Comparison of ENCODE assay signal across 30 cellular contexts in the genomic region with DNA sequence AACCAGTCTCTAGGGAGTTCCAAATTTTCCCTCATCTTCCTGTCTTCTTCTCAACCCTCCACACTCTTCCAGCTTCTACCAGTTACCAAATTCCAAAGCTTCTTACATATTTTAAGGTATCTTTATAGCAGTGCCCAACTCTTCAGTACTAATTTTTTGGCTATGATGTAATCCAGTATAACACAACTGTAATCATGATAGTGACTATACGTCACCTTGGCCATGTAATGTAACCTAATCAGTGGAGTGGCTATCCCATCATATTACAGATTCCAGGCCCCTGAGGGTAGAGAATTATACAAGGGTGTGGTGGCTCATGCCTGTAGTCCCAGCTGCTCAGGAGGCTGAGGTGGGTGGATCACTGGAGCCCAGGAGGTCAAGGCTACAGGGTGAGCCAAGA.
DNase-seq lines count a peak whose midpoint lies in the region; ATAC-seq, FAIRE-seq and TF ChIP-seq lines count a peak whose summit lies in the region.
"Had no signal": no experiment of that assay in that cellular context is flagged by ENCODE, and none has a peak within 500 bp of the region (broad histone marks: within the 10 kb centered on the region; RNA-seq: fewer than 3 reads in every experiment).

No MANE protein-coding gene starts in this region.

- H3K4me3 Mint-ChIP-seq in neural crest cell = no peak overlapping the region
- H3K4me3 Mint-ChIP-seq: CD4-positive, alpha-beta T cell; T-helper 1 cell treated with Interleukin-12 subunit alpha and Interleukin-12 subunit beta and Interleukin-4 antibody, amounts not matched to agents 30 μg/mL and 1 μg/mL, for 36 hours had no signal

- H3K9me3 Mint-ChIP-seq in neural crest cell = peaks cover 6% of the 10 kb centered on the region
- H3K9me3 Mint-ChIP-seq: T-helper 1 cell treated with Interleukin-12 subunit alpha and Interleukin-12 subunit beta and Interleukin-4 antibody, amounts not matched to agents 30 μg/mL and 1 μg/mL, for 36 hours had no signal

- H3K36me3 ChIP-seq in SJCRH30 (no peaks in the 10 kb centered on the region), OCI-LY7 (ENCODE audit: insufficient read depth, low read length) (no peaks in the 10 kb centered on the region)

- intact Hi-C loops in OCI-LY7 (cut with micrococcal nuclease; ENCODE audit: unreplicated experiment) = no loop called here

- H3K4me1 ChIP-seq in SJCRH30 (peaks cover 9% of the 10 kb centered on the region), OCI-LY7 (ENCODE audit: insufficient read depth, low read length, poor library complexity, severe bottlenecking) (no peaks in the 10 kb centered on the region)
- H3K4me1 ChIP-seq: BLaER1 treated with 17β-estradiol and CSF1 and Interleukin-3, amounts not matched to agents 10 nM and 100 nM had no signal

- POLR2A ChIA-PET in OCI-LY7 (lab: Charles Lee) = no interaction called here

- H3K79me2 ChIP-seq in OCI-LY7 (ENCODE audit: insufficient read depth, low read depth, low read length) = no peaks in the 10 kb centered on the region

- H3K9me3 ChIP-seq in SJCRH30 (replicated peaks) (no peaks in the 10 kb centered on the region), OCI-LY7 (ENCODE audit: low read length) (no peaks in the 10 kb centered on the region)
- H3K9me3 ChIP-seq: A549 had no signal

- no TSS peak for BruUV-seq in OCI-LY7 (replicated peaks; lab: Mats Ljungman, UMichigan)

- H3K4me2 ChIP-seq in OCI-LY7 (ENCODE audit: low read length) = no peak overlapping the region
- H3K4me2 ChIP-seq: A549; BLaER1 treated with 17β-estradiol and CSF1 and Interleukin-3, amounts not matched to agents 10 nM and 100 nM had no signal

- CTCF ChIA-PET in OCI-LY7 (lab: Charles Lee; ENCODE audit: unreplicated experiment) = no interaction called here

- peak overlapping the region; percentile 36 for H3K27ac Mint-ChIP-seq in neural crest cell (ENCODE audit: unreplicated experiment)
- H3K27ac Mint-ChIP-seq: CD4-positive, alpha-beta T cell; T-helper 1 cell treated with Interleukin-12 subunit alpha and Interleukin-12 subunit beta and Interleukin-4 antibody, amounts not matched to agents 30 μg/mL and 1 μg/mL, for 36 hours had no signal

- H4K20me1 ChIP-seq in OCI-LY7 (ENCODE audit: insufficient read depth, low read length) = no peaks in the 10 kb centered on the region
- H4K20me1 ChIP-seq: BLaER1 treated with 17β-estradiol and CSF1 and Interleukin-3, amounts not matched to agents 10 nM and 100 nM had no signal

- ATAC-seq in activated CD4-positive, CD25-positive, alpha-beta regulatory T cell treated with anti-CD3 and anti-CD28 coated beads, Interleukin-2, amount 50 U/mL, for 24 hours = no peak
- ATAC-seq: A549 had no signal

- H2AFZ ChIP-seq in OCI-LY7 (ENCODE audit: low read length) = no peak overlapping the region

- no peaks in the 10 kb centered on the region for H3K9me2 ChIP-seq in OCI-LY7 (ENCODE audit: insufficient read depth, low read length)

- H3K4me1 Mint-ChIP-seq in neural crest cell = peaks cover 4% of the 10 kb centered on the region

- H3K27ac ChIP-seq in SJCRH30 = no peak overlapping the region
- H3K27ac ChIP-seq in OCI-LY7 (ENCODE audit: low read depth, low read length, poor library complexity, severe bottlenecking) = no peak overlapping the region
- H3K27ac ChIP-seq: A549; BLaER1 treated with 17β-estradiol and CSF1 and Interleukin-3, amounts not matched to agents 10 nM and 100 nM; HL-60 had no signal

- no peak for TF ChIP-seq POLR2A in H54 (IDR thresholded peaks at IDR 0.05; ENCODE audit: low read depth, low read length)

- TF ChIP-seq CTCF in neural crest cell (conservative IDR thresholded peaks at IDR 0.05) = no peak
- TF ChIP-seq CTCF in OCI-LY7 (conservative IDR thresholded peaks at IDR 0.05; ENCODE audit: low read length) = no peak

- H3K27me3 ChIP-seq in SJCRH30 = no peaks in the 10 kb centered on the region
- H3K27me3 ChIP-seq: BLaER1 treated with 17β-estradiol and CSF1 and Interleukin-3, amounts not matched to agents 10 nM and 100 nM had no signal

- H3K27me3 Mint-ChIP-seq in neural crest cell (ENCODE audit: low read depth) = no peaks in the 10 kb centered on the region
- H3K27me3 Mint-ChIP-seq: CD4-positive, alpha-beta T cell had no signal

- H3K4me3 ChIP-seq in SJCRH30 = no peak overlapping the region
- H3K4me3 ChIP-seq in OCI-LY7 (ENCODE audit: low read depth, low read length, poor library complexity, severe bottlenecking) = no peak overlapping the region
- H3K4me3 ChIP-seq: A549; BLaER1 treated with 17β-estradiol and CSF1 and Interleukin-3, amounts not matched to agents 10 nM and 100 nM had no signal

- H3K36me3 Mint-ChIP-seq in neural crest cell (ENCODE audit: low read depth) = peaks cover 2% of the 10 kb centered on the region

- DNase-seq in A172 (ENCODE audit: low spot score) (peak; percentile 23), H54 (ENCODE audit: insufficient read length, low spot score) (no peak), SJCRH30 (peak; percentile 27 to 28), neural crest cell (ENCODE audit: low read depth, low spot score) (no peak), SKM-1 treated with dmso at 0.1 percent for 144 hours (lab: John Stamatoyannopoulos, UW; ENCODE audit: unreplicated experiment) (no peak), OCI-LY7 (ENCODE audit: low spot score) (no peak)
- DNase-seq: AML-193; CD4-positive, alpha-beta T cell; DMS53; GF-D8; Karpas-422; MV-4-11; NCI-H1105; NCI-H146; NCI-H1930; NCI-H2107; NCI-H446 treated with DMSO at 0.1 percent for 48 hours; NCI-H526; NCI-H82; NK-92 treated with Interleukin-12 subunit alpha and Interleukin-12 subunit beta, amount 100 ng/mL, for 24 hours; RPMI8226; SHP77; SW 1271 had no signal

- FAIRE-seq in H54 (lab: Jason Lieb, UNC) = peak; percentile 36
- FAIRE-seq: A549, GM12891, GM19239 had no signal

Comparison
In these comparisons a context has a peak if more than half of its experiments do, and no peak if none do; other contexts are left out.
1. DNase-seq: peak in A172 (single experiment) and SJCRH30 (2 of 2); none in H54 (single experiment), neural crest cell (single experiment), SKM-1 treated with dmso at 0.1 percent for 144 hours (single experiment) and OCI-LY7 (single experiment).